In the genomic region with DNA sequence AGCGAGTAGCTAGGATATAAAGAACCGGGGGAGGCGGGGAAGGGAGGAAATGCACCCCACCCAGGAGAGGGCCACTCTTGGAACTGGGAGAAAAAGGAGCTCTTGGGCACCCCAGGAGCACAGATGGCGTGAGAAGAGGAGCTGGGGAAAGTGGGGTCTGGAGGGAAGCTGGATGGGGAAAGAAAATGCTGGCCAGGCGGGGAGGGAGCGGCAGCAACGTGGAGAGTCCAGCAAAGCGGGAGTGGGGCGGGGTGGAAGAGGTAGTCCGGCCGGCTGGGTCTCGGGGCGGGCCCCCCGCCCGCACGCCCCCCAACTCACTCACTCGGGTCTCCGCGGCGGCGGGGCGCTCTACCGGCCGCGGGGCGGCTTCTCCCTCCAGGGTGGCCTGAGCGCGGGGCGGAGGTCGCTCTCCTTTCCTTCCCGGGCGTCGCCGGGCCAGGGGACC, we compare ENCODE assay signal across 8 cellular contexts. TPM values are rescaled to one million over a fixed set of nuclear protein-coding genes. Genes with fewer than 3 reads are reported as not detected.
DNase-seq lines count a peak whose midpoint lies in the region; ATAC-seq and TF ChIP-seq lines count a peak whose summit lies in the region.

No MANE protein-coding gene starts in this region.

- no peak for DNase-seq in PC-3
- DNase-seq in mesendoderm: no peak
- peak; percentile 77 for DNase-seq in upper lobe of right lung
- no peak for DNase-seq in kidney glomerular epithelial cell (lab: John Stamatoyannopoulos, UW)
- no peak for DNase-seq in inferior parietal cortex (ENCODE audit: extremely low spot score)

- H3K27ac ChIP-seq in PC-3 (ENCODE audit: low read length) (peak overlapping the region; percentile 22), cingulate gyrus (ENCODE audit: low read depth, low read length) (peak overlapping the region; percentile 100), mesendoderm (ENCODE audit: low read depth, low read length) (peak overlapping the region; percentile 71), upper lobe of right lung (peak overlapping the region; percentile 99)

- peaks cover 58% of the 10 kb centered on the region for H3K79me2 ChIP-seq in PC-3 (ENCODE audit: low read length)
- peaks cover 45% of the 10 kb centered on the region for H3K79me2 ChIP-seq in mesendoderm (ENCODE audit: control insufficient read depth, insufficient read depth, low read length)

- BruUV-seq in PC-3 (replicated peaks; lab: Mats Ljungman, UMichigan): no TSS peak

- H3K79me1 ChIP-seq in mesendoderm (ENCODE audit: low read length): peaks cover 9% of the 10 kb centered on the region

- TF ChIP-seq CTCF in PC-3 (conservative IDR thresholded peaks at IDR 0.05; ENCODE audit: low read depth, low read length): no peak
- TF ChIP-seq CTCF in upper lobe of right lung (IDR thresholded peaks at IDR 0.05): no peak

- intact Hi-C loops in PC-3 (cut with micrococcal nuclease) (no loop called here), upper lobe of right lung (cut with DNase I) (no loop called here)

- peak overlapping the region; percentile 80 for H2BK5ac ChIP-seq in mesendoderm (ENCODE audit: low read length)

- H3F3A ChIP-seq in PC-3 (ENCODE audit: low read length, unreplicated experiment): no peaks in the 10 kb centered on the region

- peak overlapping the region; percentile 91 for H3K56ac ChIP-seq in mesendoderm (ENCODE audit: low read length)

- ATAC-seq in PC-3 (no peak), upper lobe of right lung (no peak), GM21367 (IDR thresholded peaks at IDR 0.05; ENCODE audit: unreplicated experiment) (no peak)

- H3K23ac ChIP-seq in mesendoderm (ENCODE audit: low read length): peak overlapping the region; percentile 89

- H3K36me3 ChIP-seq in PC-3 (ENCODE audit: low read depth, low read length): peaks cover 4% of the 10 kb centered on the region; the same call in 1 of the 2 replicates
- peaks cover 3% of the 10 kb centered on the region for H3K36me3 ChIP-seq in mesendoderm (ENCODE audit: control insufficient read depth, insufficient read depth, low read length)
- H3K36me3 ChIP-seq in upper lobe of right lung: peaks cover 8% of the 10 kb centered on the region

- no peak overlapping the region for H2BK15ac ChIP-seq in mesendoderm (replicated peaks; ENCODE audit: low read depth)

- H3K4me2 ChIP-seq in PC-3 (ENCODE audit: low read length) (peak overlapping the region; percentile 77), mesendoderm (ENCODE audit: low read length) (peak overlapping the region; percentile 90)

- H3K9me3 ChIP-seq in PC-3 (ENCODE audit: low read length): no peaks in the 10 kb centered on the region
- no peaks in the 10 kb centered on the region for H3K9me3 ChIP-seq in upper lobe of right lung

- no peaks in the 10 kb centered on the region for H3K27me3 ChIP-seq in PC-3 (ENCODE audit: low read length)
- H3K27me3 ChIP-seq in mesendoderm (ENCODE audit: insufficient read depth, low read length, poor library complexity): no peaks in the 10 kb centered on the region
- H3K27me3 ChIP-seq in upper lobe of right lung: no peaks in the 10 kb centered on the region

- H4K5ac ChIP-seq in mesendoderm (ENCODE audit: low read length): no peak overlapping the region

- H4K8ac ChIP-seq in mesendoderm (ENCODE audit: low read depth, low read length): no peak overlapping the region

- H3K4ac ChIP-seq in mesendoderm (ENCODE audit: low read depth, low read length): peak overlapping the region; percentile 93

- WGBS in mesendoderm (ENCODE audit: extremely low coverage, insufficient coverage, low lambda C conversion rate): no CpG with 5 or more reads among the region's 34 CpGs

- POLR2A ChIA-PET in PC-3 (lab: Charles Lee; ENCODE audit: unreplicated experiment): interaction anchor here (0.5 to 1.3 kb wide), 3 partner anchors 22 to 65 kb away, joined by 3 to 10 read pairs (median 6); a partner anchor contains a TSS

- peak overlapping the region; percentile 73 for H2BK120ac ChIP-seq in mesendoderm (ENCODE audit: low read depth, low read length)

- H3K9ac ChIP-seq in PC-3 (ENCODE audit: low read length) (peak overlapping the region; percentile 97), mesendoderm (ENCODE audit: low read length) (peak overlapping the region; percentile 99)

- H3K4me1 ChIP-seq in PC-3 (ENCODE audit: insufficient read depth, low read length) (peaks cover 4% of the 10 kb centered on the region; the same call in 1 of the 2 replicates), mesendoderm (ENCODE audit: control insufficient read depth, low read depth, low read length) (peaks cover 3% of the 10 kb centered on the region), upper lobe of right lung (peaks cover 7% of the 10 kb centered on the region)

- H3K18ac ChIP-seq in mesendoderm (ENCODE audit: low read length): peak overlapping the region; percentile 99

- peak overlapping the region; percentile 88 for H2AK5ac ChIP-seq in mesendoderm (ENCODE audit: low read length)

- CTCF ChIA-PET in PC-3 (lab: Charles Lee): interaction anchor here (0.6 kb wide), 1 partner anchor 155 kb away, joined by 3 read pairs; no protein-coding TSS in a partner anchor

- no peaks in the 10 kb centered on the region for H3K9me2 ChIP-seq in PC-3 (replicated peaks; ENCODE audit: low read length)

- no peak overlapping the region for H2AFZ ChIP-seq in PC-3 (ENCODE audit: low read length)

- H4K20me1 ChIP-seq in PC-3 (ENCODE audit: low read length): peaks cover 17% of the 10 kb centered on the region

- H3K4me3 ChIP-seq in GM08714 (ENCODE audit: low read length): peak overlapping the region; percentile 85
- peak overlapping the region; percentile 82 for H3K4me3 ChIP-seq in PC-3 (ENCODE audit: low read length)
- peak overlapping the region; percentile 98 for H3K4me3 ChIP-seq in mesendoderm (ENCODE audit: low read length)
- peak overlapping the region; percentile 93 for H3K4me3 ChIP-seq in upper lobe of right lung

RNA-seq across cellular contexts. Expression of a gene that starts 0.5 kb away (rescaled TPM):
- total RNA-seq in PC-3 (2014; rRNA removed): 12.8 and 13.5 TPM in 2 replicates
- polyA plus RNA-seq in mesendoderm (2013, experiment 1 of 2): 23.7 TPM
- 25.4 TPM for polyA plus RNA-seq in mesendoderm (2013, experiment 2 of 2)
- total RNA-seq in upper lobe of right lung: 47.7 TPM

RNA-seq across cellular contexts. Expression of a gene that starts 22.4 kb away (rescaled TPM):
- total RNA-seq in PC-3 (2014; rRNA removed): 76.5 and 80.4 TPM in 2 replicates
- polyA plus RNA-seq in mesendoderm (2013, experiment 1 of 2): 112 TPM
- polyA plus RNA-seq in mesendoderm (2013, experiment 2 of 2): 109 TPM
- 32.9 TPM for total RNA-seq in upper lobe of right lung

RNA-seq across cellular contexts. Expression of a gene that starts 22.8 kb away (rescaled TPM):
- 118 and 130 TPM in 2 replicates for total RNA-seq in PC-3 (2014; rRNA removed)
- 33.3 TPM for polyA plus RNA-seq in mesendoderm (2013, experiment 1 of 2)
- 33.1 TPM for polyA plus RNA-seq in mesendoderm (2013, experiment 2 of 2)
- 84.1 TPM for total RNA-seq in upper lobe of right lung

Comparison
In these comparisons a context has a peak if more than half of its experiments do, and no peak if none do; other contexts are left out.
1. H3K27ac ChIP-seq: peak in every context shown above with its lines; median percentile 100 in cingulate gyrus; 99 in upper lobe of right lung; 71 in mesendoderm; 22 in PC-3.